Comparison of ENCODE assay signal across 8 cellular contexts in the genomic region with DNA sequence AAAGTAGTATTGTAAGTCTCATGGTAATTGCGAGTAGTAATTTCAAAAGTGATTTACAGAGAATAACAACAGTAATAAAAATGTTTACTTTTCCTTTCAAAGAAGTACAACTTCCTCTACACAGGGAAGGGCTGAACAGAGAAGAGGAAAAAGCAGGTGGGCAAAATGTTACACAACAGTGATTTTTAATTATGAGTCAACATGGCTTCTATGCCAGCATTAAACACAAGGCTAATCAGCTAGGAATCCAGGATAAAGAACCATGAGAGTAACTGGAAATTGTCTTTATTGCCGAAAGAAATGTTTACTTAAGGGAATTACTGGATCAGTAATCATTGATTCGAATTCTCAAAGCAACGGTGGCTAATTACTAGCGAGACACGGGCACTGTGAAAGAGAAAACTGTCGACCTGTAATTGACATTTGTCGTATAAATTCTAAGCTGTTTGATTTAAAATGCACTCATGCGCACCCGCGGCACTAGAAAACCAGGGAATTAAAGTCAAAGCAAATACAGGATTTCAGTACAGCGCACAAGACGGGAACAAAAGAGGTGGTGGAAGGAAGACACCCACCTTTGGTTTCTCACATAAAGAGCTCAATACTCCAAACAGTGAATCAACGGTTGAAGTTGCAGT. TPM values are rescaled to one million over a fixed set of nuclear protein-coding genes. Genes with fewer than 3 reads are reported as not detected.
DNase-seq lines count a peak whose midpoint lies in the region; ATAC-seq, FAIRE-seq and TF ChIP-seq lines count a peak whose summit lies in the region.

No MANE protein-coding gene starts in this region.

- peak overlapping the region; percentile 95 for H3K4me2 ChIP-seq in fibroblast of lung (ENCODE audit: extremely low read depth, insufficient read depth, low read length)
- peak overlapping the region; percentile 61 for H3K4me2 ChIP-seq in neuronal stem cell (ENCODE audit: insufficient read depth, low read length, poor library complexity, severe bottlenecking)

- H4K91ac ChIP-seq in neuronal stem cell (ENCODE audit: low read depth, low read length, poor library complexity), result no peak overlapping the region

- no peaks in the 10 kb centered on the region for H3K27me3 Mint-ChIP-seq in T-helper 17 cell

- peak overlapping the region; percentile 93 for H3K27ac Mint-ChIP-seq in T-helper 17 cell

- H3K9me3 ChIP-seq in T-helper 17 cell (ENCODE audit: control insufficient read depth, low read length, poor library complexity, severe bottlenecking) (no peaks in the 10 kb centered on the region), fibroblast of lung (ENCODE audit: control insufficient read depth, insufficient read depth, low read depth, low read length) (no peaks in the 10 kb centered on the region), neuronal stem cell (replicated peaks in 1 of 2; ENCODE audit: control insufficient read depth in 2 of 2, insufficient read depth in 1 of 2, low read depth in 1 of 2, low read length in 2 of 2) (no peaks in the 10 kb centered on the region)

- H3K9ac ChIP-seq in fibroblast of lung (ENCODE audit: insufficient read depth, low read length) (peak overlapping the region; percentile 81), neuronal stem cell (ENCODE audit: low read depth, low read length, poor library complexity) (no peak overlapping the region)

- no peak overlapping the region for H3K23ac ChIP-seq in neuronal stem cell (ENCODE audit: low read depth, low read length, poor library complexity)

- peaks cover 23% of the 10 kb centered on the region for H3K79me2 ChIP-seq in fibroblast of lung (ENCODE audit: control insufficient read depth, insufficient read depth, low read length)

- no peaks in the 10 kb centered on the region for H3K79me1 ChIP-seq in neuronal stem cell (ENCODE audit: low read depth, low read length)

- no peak overlapping the region for H2BK120ac ChIP-seq in neuronal stem cell (ENCODE audit: low read depth, low read length)

- no peak overlapping the region for H2BK15ac ChIP-seq in neuronal stem cell (ENCODE audit: low read length)

- no peaks in the 10 kb centered on the region for H4K20me1 ChIP-seq in fibroblast of lung (ENCODE audit: control insufficient read depth, extremely low read depth, insufficient read depth, low read length)

- ATAC-seq in T-helper 17 cell, result no peak
- ATAC-seq in GM18873 (IDR thresholded peaks at IDR 0.05; ENCODE audit: low FRiP score, unreplicated experiment), result no peak

- no CpG with 5 or more reads among the region's 14 CpGs for WGBS in neuronal stem cell (ENCODE audit: extremely low coverage in 2 of 2, insufficient read length in 2 of 2, insufficient replicate concordance in 1 of 2), 2 donors

- no peaks in the 10 kb centered on the region for H3K36me3 ChIP-seq in fibroblast of lung (ENCODE audit: control insufficient read depth, insufficient read depth, low read length)
- peaks cover 0 to 2% of the 10 kb centered on the region in 2 donors for H3K36me3 ChIP-seq in neuronal stem cell (replicated peaks in 1 of 2; ENCODE audit: control insufficient read depth in 2 of 2, insufficient read depth in 2 of 2, low read length in 2 of 2)

- peak; percentile 96 for FAIRE-seq in G401.6 (lab: Jason Lieb, UNC)

- peaks cover 20% of the 10 kb centered on the region for H3K4me1 Mint-ChIP-seq in T-helper 17 cell

- peak overlapping the region; percentile 51 to 71 (median 67) for H3K4me3 ChIP-seq in fibroblast of lung (replicated peaks in 1 of 4; ENCODE audit: control extremely low read depth in 1 of 4, insufficient read depth in 1 of 4, low read depth in 3 of 4, low read length in 4 of 4)
- H3K4me3 ChIP-seq in neuronal stem cell (ENCODE audit: low read length in 2 of 2), result peak overlapping the region; percentile 90 to 96

- no peak overlapping the region for H2BK12ac ChIP-seq in neuronal stem cell (ENCODE audit: low read length)

- no peak for TF ChIP-seq CTCF in fibroblast of lung (conservative IDR thresholded peaks at IDR 0.05 in 1 of 2, IDR thresholded peaks at IDR 0.05 in 1 of 2; ENCODE audit: low read depth in 1 of 2, low read length in 2 of 2)

- peak overlapping the region; percentile 94 for H3K4me3 Mint-ChIP-seq in T-helper 17 cell

- no peaks in the 10 kb centered on the region for H3K36me3 Mint-ChIP-seq in T-helper 17 cell (ENCODE audit: low read depth)

- peaks cover 4% of the 10 kb centered on the region for H3K4me1 ChIP-seq in fibroblast of lung (ENCODE audit: control insufficient read depth, extremely low read depth, insufficient read depth, low read length)
- peaks cover 2 to 10% of the 10 kb centered on the region in 2 donors for H3K4me1 ChIP-seq in neuronal stem cell (ENCODE audit: control insufficient read depth in 2 of 2, insufficient read depth in 1 of 2, low read depth in 1 of 2, low read length in 2 of 2)

- peak; percentile 37 for DNase-seq in LoVo (ENCODE audit: low spot score)
- DNase-seq in T-helper 17 cell, result no peak
- peak; percentile 72 to 75 for DNase-seq in fibroblast of lung (ENCODE audit: low read depth in 2 of 2)
- DNase-seq in neuronal stem cell (ENCODE audit: low spot score), result peak; percentile 21
- no peak for DNase-seq in cerebellum (ENCODE audit: low spot score)
- no peak for DNase-seq in activated effector memory CD4-positive, alpha-beta T cell treated with Interleukin-2 at 50 U/mL for 16 hours

- H3K27ac ChIP-seq in fibroblast of lung (ENCODE audit: insufficient read depth, low read length) (peak overlapping the region; percentile 91), neuronal stem cell (replicated peaks; ENCODE audit: low read length) (peak overlapping the region; percentile 67)

- H3K14ac ChIP-seq in neuronal stem cell (ENCODE audit: low read length), result no peak overlapping the region

- H2AK5ac ChIP-seq in neuronal stem cell (ENCODE audit: low read depth, low read length), result no peak overlapping the region

- no peak overlapping the region for H4K8ac ChIP-seq in neuronal stem cell (ENCODE audit: low read depth, low read length)

- H2BK5ac ChIP-seq in neuronal stem cell (ENCODE audit: low read length), result no peak overlapping the region

- H3K27me3 ChIP-seq in fibroblast of lung (ENCODE audit: control insufficient read depth, insufficient read depth, low read length) (no peaks in the 10 kb centered on the region), neuronal stem cell (ENCODE audit: control insufficient read depth in 3 of 3, insufficient read depth in 3 of 3, low read depth in 1 of 3, low read length in 3 of 3) (no peaks in the 10 kb centered on the region)

- no peak overlapping the region for H3K18ac ChIP-seq in neuronal stem cell (ENCODE audit: low read length)

- H3K4ac ChIP-seq in neuronal stem cell (ENCODE audit: low read length), result no peak overlapping the region

- peak overlapping the region; percentile 62 for H2AFZ ChIP-seq in fibroblast of lung (ENCODE audit: low read length)
- H2AFZ ChIP-seq in neuronal stem cell (ENCODE audit: low read length), result peak overlapping the region; percentile 95

RNA-seq across cellular contexts. Expression of a gene that starts 15.5 kb away (rescaled TPM):
- total RNA-seq in T-helper 17 cell (10 to 100 TPM; 16.8 to 18.1 TPM), fibroblast of lung (17.8 and 19.3 TPM in 2 replicates), cerebellum (10.5 TPM)
- 20.4 and 26.9 TPM in 2 replicates for polyA plus RNA-seq in fibroblast of lung
- 38.7 and 49.8 TPM in 2 replicates for polyA plus RNA-seq in fibroblast of lung (2012)
- 1.3 and 4.6 TPM in 2 replicates for polyA minus RNA-seq in fibroblast of lung (ENCODE audit: low replicate concordance)
- polyA plus RNA-seq in neuronal stem cell (2013, experiment 1 of 2), result 29.3 TPM
- 29.9 TPM for polyA plus RNA-seq in neuronal stem cell (2013, experiment 2 of 2)

RNA-seq across cellular contexts. Expression of a gene that starts 17.9 kb away (rescaled TPM):
- total RNA-seq in T-helper 17 cell (10 to 100 TPM; 32.8 to 33.0 TPM), fibroblast of lung (71.7 and 97.8 TPM in 2 replicates), cerebellum (306 TPM)
- polyA plus RNA-seq in fibroblast of lung, result 23.6 and 36.3 TPM in 2 replicates
- polyA plus RNA-seq in fibroblast of lung (2012), result 16.4 and 21.3 TPM in 2 replicates
- 6.6 and 10.0 TPM in 2 replicates for polyA minus RNA-seq in fibroblast of lung (ENCODE audit: low replicate concordance)
- 42.1 TPM for polyA plus RNA-seq in neuronal stem cell (2013, experiment 1 of 2)
- polyA plus RNA-seq in neuronal stem cell (2013, experiment 2 of 2), result 41.9 TPM

RNA-seq across cellular contexts. Expression of a gene that starts 37.5 kb away (rescaled TPM):
- total RNA-seq in T-helper 17 cell, result 1 to 10 TPM in 1 of 2 donors, not detected in 1; 2.8 TPM
- 14.1 and 28.7 TPM in 2 replicates for total RNA-seq in fibroblast of lung
- 9.3 and 11.3 TPM in 2 replicates for polyA plus RNA-seq in fibroblast of lung
- 5.5 and 6.6 TPM in 2 replicates for polyA plus RNA-seq in fibroblast of lung (2012)
- polyA minus RNA-seq in fibroblast of lung (ENCODE audit: low replicate concordance), result 0.48 and 9.7 TPM in 2 replicates
- 0.03 TPM for polyA plus RNA-seq in neuronal stem cell (2013, experiment 1 of 2)
- polyA plus RNA-seq in neuronal stem cell (2013, experiment 2 of 2), result not detected
- 3.6 TPM for total RNA-seq in cerebellum

Comparison
In these comparisons a context has a peak if more than half of its experiments do, and no peak if none do; other contexts are left out.
1. DNase-seq: peak in LoVo (single experiment), fibroblast of lung (2 of 2) and neuronal stem cell (single experiment); none in T-helper 17 cell (0 of 3), cerebellum (single experiment) and activated effector memory CD4-positive, alpha-beta T cell treated with Interleukin-2 at 50 U/mL for 16 hours (single experiment).